In the genomic region with DNA sequence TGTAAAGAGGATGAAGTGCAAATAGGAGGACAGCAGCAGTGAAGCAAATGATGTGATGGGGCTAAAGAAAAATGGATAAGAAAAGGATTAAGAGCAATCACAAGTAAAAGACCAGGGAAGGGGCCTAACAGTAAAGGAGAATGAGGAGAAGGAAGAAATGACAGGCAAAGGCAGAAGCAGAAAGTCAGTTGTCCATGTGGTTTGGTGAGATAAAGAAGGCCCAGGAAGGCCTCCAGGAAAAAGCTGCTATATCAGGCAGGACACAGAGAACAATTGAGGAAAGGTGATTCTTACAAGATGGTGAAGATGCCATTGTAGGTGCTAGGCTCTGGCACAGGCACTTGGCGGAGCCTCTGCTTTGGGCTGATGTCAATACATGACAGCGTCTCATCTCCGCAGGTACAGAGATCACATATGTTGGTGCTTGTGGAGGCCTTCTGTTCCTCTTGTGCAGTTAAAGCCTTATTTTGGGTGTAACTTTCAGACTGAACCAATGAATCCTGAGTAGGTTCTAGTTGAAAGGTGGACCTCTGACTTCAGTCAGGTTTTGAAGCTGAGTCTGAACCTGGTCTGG, we compare ENCODE assay signal across 1 cellular context.
TF ChIP-seq lines count a peak whose summit lies in the region.

No MANE protein-coding gene starts in this region.

TF ChIP-seq in K562, 482 proteins besides CTCF, POLR2A, EP300 and RAD21 (continues in another document):
- TF ChIP-seq, protein P1, sequence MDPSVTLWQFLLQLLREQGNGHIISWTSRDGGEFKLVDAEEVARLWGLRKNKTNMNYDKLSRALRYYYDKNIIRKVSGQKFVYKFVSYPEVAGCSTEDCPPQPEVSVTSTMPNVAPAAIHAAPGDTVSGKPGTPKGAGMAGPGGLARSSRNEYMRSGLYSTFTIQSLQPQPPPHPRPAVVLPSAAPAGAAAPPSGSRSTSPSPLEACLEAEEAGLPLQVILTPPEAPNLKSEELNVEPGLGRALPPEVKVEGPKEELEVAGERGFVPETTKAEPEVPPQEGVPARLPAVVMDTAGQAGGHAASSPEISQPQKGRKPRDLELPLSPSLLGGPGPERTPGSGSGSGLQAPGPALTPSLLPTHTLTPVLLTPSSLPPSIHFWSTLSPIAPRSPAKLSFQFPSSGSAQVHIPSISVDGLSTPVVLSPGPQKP (CRISPR knock-in tag; IDR thresholded peaks at IDR 0.05) = no peak
- TF ChIP-seq DMBX1 (CRISPR knock-in tag; IDR thresholded peaks at IDR 0.05; ENCODE audit: borderline replicate concordance) (peak; percentile 49; the same call in 1 of the 2 replicates), ARID1B (IDR thresholded peaks at IDR 0.05) (peak; percentile 96), CBFA2T3 (IDR thresholded peaks at IDR 0.05) (peak; percentile 92), MAFK (IDR thresholded peaks at IDR 0.05; ENCODE audit: low read length) (no peak), GTF2A2 (tag; IDR thresholded peaks at IDR 0.05) (no peak), ETV1 (tag; conservative IDR thresholded peaks at IDR 0.05; ENCODE audit: low read depth) (0 out of 2 replicates have a peak, but pooled peaks have one; percentile 38), MEIS2 (IDR thresholded peaks at IDR 0.05; ENCODE audit: partially characterized antibody) (peak; percentile 25), ZNF445 (CRISPR knock-in tag; IDR thresholded peaks at IDR 0.05; ENCODE audit: low read depth) (no peak), ETV6 (IDR thresholded peaks at IDR 0.05; ENCODE audit: borderline replicate concordance in 1 of 2, low read depth in 2 of 2, low read length in 1 of 2) (no peak), ETV6 (CRISPR knock-in tag; IDR thresholded peaks at IDR 0.05; ENCODE audit: borderline replicate concordance) (no peak), HDAC2 (IDR thresholded peaks at IDR 0.05) (peak; percentile 59; the same call in 1 of the 2 replicates), TEAD4 (IDR thresholded peaks at IDR 0.05; ENCODE audit: low read length) (peak; percentile 79), TEAD4 (CRISPR knock-in tag; IDR thresholded peaks at IDR 0.05; ENCODE audit: borderline replicate concordance) (no peak), YY1 (IDR thresholded peaks at IDR 0.05; ENCODE audit: borderline replicate concordance in 1 of 3, control insufficient read depth in 1 of 3, extremely low read depth in 1 of 3, insufficient read depth in 3 of 3, insufficient read length in 1 of 3, insufficient replicate concordance in 2 of 3, low read depth in 1 of 3, low read length in 2 of 3) (peak in 1 of 3 experiments; percentile 21), POLR3G (IDR thresholded peaks at IDR 0.05; ENCODE audit: extremely low read depth, insufficient read length, insufficient replicate concordance) (no peak), ZNF780A (CRISPR knock-in tag; IDR thresholded peaks at IDR 0.05) (no peak), ZBTB2 (IDR thresholded peaks at IDR 0.05) (peak; percentile 51; the same call in 1 of the 2 replicates), POLR2AphosphoS5 (IDR thresholded peaks at IDR 0.05; ENCODE audit: control insufficient read depth, insufficient read depth, low read depth, low read length) (peak; percentile 60; the same call in 1 of the 2 replicates), ZNF717 (CRISPR knock-in tag; IDR thresholded peaks at IDR 0.05) (no peak), XRCC3 (IDR thresholded peaks at IDR 0.05) (no peak), STAT5A (IDR thresholded peaks at IDR 0.05; ENCODE audit: borderline replicate concordance, low read length) (peak; percentile 71), ZNF41 (CRISPR knock-in tag; conservative IDR thresholded peaks at IDR 0.05) (no peak), LEF1 (IDR thresholded peaks at IDR 0.05) (0 out of 2 replicates have a peak, but pooled peaks have one; percentile 36), ZEB2 (IDR thresholded peaks at IDR 0.05) (0 out of 2 replicates have a peak, but pooled peaks have one; percentile 53), PRMT5 (CRISPR knock-in tag; IDR thresholded peaks at IDR 0.05) (no peak), SOX6 (IDR thresholded peaks at IDR 0.05) (peak; percentile 83), GATA2 (CRISPR knock-in tag; IDR thresholded peaks at IDR 0.05) (peak; percentile 55; the same call in 1 of the 2 replicates), NFYB (IDR thresholded peaks at IDR 0.05; ENCODE audit: extremely low read depth, insufficient read length) (no peak), HDGF (IDR thresholded peaks at IDR 0.05) (0 out of 2 replicates have a peak, but pooled peaks have one; percentile 65), THRAP3 (IDR thresholded peaks at IDR 0.05; ENCODE audit: borderline replicate concordance) (no peak), DPF2 (IDR thresholded peaks at IDR 0.05) (peak; percentile 93), MYC (IDR thresholded peaks at IDR 0.05; ENCODE audit: low read depth, low read length) (peak; percentile 32; the same call in 1 of the 2 replicates), MYC (CRISPR knock-in tag; IDR thresholded peaks at IDR 0.05; ENCODE audit: borderline replicate concordance, low read depth) (no peak), DLX4 (CRISPR knock-in tag; IDR thresholded peaks at IDR 0.05) (no peak), ZNF121 (CRISPR knock-in tag; conservative IDR thresholded peaks at IDR 0.05) (no peak), SMARCE1 (IDR thresholded peaks at IDR 0.05) (peak; percentile 86), EHMT2 (IDR thresholded peaks at IDR 0.05) (peak; percentile 43; the same call in 1 of the 2 replicates), PHB (CRISPR knock-in tag; IDR thresholded peaks at IDR 0.05) (no peak), RBFOX2 (IDR thresholded peaks at IDR 0.05; ENCODE audit: low read depth, low read length) (no peak), NCOR1 (IDR thresholded peaks at IDR 0.05) (peak; percentile 85), TAL1 (IDR thresholded peaks at IDR 0.05) (peak; percentile 88), NFIC (IDR thresholded peaks at IDR 0.05) (peak; percentile 64)
- TF ChIP-seq, protein P2, sequence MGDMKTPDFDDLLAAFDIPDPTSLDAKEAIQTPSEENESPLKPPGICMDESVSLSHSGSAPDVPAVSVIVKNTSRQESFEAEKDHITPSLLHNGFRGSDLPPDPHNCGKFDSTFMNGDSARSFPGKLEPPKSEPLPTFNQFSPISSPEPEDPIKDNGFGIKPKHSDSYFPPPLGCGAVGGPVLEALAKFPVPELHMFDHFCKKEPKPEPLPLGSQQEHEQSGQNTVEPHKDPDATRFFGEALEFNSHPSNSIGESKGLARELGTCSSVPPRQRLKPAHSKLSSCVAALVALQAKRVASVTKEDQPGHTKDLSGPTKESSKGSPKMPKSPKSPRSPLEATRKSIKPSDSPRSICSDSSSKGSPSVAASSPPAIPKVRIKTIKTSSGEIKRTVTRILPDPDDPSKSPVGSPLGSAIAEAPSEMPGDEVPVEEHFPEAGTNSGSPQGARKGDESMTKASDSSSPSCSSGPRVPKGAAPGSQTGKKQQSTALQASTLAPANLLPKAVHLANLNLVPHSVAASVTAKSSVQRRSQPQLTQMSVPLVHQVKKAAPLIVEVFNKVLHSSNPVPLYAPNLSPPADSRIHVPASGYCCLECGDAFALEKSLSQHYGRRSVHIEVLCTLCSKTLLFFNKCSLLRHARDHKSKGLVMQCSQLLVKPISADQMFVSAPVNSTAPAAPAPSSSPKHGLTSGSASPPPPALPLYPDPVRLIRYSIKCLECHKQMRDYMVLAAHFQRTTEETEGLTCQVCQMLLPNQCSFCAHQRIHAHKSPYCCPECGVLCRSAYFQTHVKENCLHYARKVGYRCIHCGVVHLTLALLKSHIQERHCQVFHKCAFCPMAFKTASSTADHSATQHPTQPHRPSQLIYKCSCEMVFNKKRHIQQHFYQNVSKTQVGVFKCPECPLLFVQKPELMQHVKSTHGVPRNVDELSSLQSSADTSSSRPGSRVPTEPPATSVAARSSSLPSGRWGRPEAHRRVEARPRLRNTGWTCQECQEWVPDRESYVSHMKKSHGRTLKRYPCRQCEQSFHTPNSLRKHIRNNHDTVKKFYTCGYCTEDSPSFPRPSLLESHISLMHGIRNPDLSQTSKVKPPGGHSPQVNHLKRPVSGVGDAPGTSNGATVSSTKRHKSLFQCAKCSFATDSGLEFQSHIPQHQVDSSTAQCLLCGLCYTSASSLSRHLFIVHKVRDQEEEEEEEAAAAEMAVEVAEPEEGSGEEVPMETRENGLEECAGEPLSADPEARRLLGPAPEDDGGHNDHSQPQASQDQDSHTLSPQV (IDR thresholded peaks at IDR 0.05) = peak; percentile 72
- TF ChIP-seq, protein P3, sequence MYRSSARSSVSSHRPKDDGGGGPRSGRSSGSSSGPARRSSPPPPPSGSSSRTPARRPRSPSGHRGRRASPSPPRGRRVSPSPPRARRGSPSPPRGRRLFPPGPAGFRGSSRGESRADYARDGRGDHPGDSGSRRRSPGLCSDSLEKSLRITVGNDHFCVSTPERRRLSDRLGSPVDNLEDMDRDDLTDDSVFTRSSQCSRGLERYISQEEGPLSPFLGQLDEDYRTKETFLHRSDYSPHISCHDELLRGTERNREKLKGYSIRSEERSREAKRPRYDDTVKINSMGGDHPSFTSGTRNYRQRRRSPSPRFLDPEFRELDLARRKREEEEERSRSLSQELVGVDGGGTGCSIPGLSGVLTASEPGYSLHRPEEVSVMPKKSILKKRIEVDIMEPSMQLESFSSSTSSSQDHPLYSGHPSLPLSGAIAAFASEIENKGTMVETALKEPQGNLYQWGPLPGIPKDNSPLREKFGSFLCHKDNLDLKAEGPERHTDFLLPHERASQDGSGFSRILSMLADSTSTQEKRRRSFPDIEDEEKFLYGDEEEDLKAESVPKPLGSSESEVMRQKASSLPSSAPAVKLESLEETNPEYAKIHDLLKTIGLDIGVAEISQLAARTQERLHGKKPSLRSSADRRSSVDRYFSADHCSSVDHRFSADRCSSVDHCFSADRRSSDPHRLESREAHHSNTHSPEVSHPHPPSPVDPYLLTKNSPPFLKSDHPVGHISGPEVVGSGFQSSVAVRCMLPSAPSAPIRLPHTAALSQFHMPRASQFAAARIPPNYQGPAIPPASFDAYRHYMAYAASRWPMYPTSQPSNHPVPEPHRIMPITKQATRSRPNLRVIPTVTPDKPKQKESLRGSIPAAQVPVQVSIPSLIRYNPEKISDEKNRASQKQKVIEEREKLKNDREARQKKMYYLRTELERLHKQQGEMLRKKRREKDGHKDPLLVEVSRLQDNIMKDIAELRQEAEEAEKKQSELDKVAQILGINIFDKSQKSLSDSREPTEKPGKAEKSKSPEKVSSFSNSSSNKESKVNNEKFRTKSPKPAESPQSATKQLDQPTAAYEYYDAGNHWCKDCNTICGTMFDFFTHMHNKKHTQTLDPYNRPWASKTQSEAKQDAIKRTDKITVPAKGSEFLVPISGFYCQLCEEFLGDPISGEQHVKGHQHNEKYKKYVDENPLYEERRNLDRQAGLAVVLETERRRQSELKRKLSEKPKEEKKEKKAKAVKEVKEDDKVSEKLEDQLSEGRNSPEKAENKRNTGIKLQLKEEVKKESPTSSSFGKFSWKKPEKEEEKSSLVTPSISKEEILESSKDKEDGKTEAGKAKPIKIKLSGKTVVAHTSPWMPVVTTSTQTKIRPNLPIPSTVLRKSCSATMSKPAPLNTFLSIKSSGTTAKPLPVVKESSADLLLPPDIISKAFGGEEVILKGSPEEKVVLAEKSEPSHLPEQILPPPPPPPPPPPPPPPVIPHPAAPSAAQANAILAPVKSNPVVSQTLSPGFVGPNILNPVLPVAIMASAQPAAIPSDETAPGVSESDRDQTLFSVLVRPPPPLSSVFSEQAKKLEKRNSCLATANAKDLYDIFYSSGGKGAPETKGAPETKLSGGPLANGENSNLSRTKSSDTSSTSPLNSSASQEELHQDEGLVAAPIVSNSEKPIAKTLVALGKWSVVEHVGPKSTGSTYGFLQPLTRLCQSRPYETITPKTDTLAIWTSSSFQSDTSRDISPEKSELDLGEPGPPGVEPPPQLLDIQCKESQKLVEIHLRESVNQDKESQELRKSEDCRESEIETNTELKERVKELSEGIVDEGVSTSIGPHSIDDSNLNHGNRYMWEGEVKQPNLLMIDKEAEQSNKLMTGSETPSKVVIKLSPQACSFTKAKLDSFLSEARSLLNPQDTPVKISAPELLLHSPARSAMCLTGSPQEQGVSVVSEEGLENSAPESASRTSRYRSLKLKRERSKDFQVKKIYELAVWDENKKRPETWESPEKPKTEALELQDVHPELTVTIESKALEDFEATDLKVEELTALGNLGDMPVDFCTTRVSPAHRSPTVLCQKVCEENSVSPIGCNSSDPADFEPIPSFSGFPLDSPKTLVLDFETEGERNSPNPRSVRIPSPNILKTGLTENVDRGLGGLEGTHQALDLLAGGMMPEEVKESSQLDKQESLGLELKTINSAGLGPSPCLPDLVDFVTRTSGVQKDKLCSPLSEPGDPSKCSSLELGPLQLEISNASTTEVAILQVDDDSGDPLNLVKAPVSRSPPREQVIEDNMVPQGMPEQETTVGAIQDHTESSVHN (IDR thresholded peaks at IDR 0.05; ENCODE audit: borderline replicate concordance in 1 of 2, low read depth in 1 of 2) = no peak
- TF ChIP-seq, protein P4, sequence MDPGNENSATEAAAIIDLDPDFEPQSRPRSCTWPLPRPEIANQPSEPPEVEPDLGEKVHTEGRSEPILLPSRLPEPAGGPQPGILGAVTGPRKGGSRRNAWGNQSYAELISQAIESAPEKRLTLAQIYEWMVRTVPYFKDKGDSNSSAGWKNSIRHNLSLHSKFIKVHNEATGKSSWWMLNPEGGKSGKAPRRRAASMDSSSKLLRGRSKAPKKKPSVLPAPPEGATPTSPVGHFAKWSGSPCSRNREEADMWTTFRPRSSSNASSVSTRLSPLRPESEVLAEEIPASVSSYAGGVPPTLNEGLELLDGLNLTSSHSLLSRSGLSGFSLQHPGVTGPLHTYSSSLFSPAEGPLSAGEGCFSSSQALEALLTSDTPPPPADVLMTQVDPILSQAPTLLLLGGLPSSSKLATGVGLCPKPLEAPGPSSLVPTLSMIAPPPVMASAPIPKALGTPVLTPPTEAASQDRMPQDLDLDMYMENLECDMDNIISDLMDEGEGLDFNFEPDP (CRISPR knock-in tag; IDR thresholded peaks at IDR 0.05) = no peak
